1 cellular context compared by ENCODE assay signal in genomic region chr6:166624275-166624674, GRCh38.
TF ChIP-seq lines count a peak whose summit lies in the region.

No MANE protein-coding gene starts in this region.

TF ChIP-seq in IMR-90, 13 proteins besides CTCF, POLR2A, EP300 and RAD21 (continued from another document):
- TF ChIP-seq ELK1 (IDR thresholded peaks at IDR 0.05; ENCODE audit: borderline replicate concordance, low read depth, low read length) (no peak), RFX5 (IDR thresholded peaks at IDR 0.05; ENCODE audit: low read depth, low read length) (no peak), CHD1 (IDR thresholded peaks at IDR 0.05; ENCODE audit: low read depth, low read length) (no peak), FOS (IDR thresholded peaks at IDR 0.05; ENCODE audit: low read depth, low read length) (no peak), MAZ (IDR thresholded peaks at IDR 0.05; ENCODE audit: borderline replicate concordance, low read depth, low read length) (no peak), NFE2L2 (IDR thresholded peaks at IDR 0.05; ENCODE audit: low read depth, low read length) (no peak), BHLHE40 (IDR thresholded peaks at IDR 0.05; ENCODE audit: low read depth, low read length) (no peak), CEBPB (IDR thresholded peaks at IDR 0.05; ENCODE audit: low read depth, low read length) (no peak), RCOR1 (IDR thresholded peaks at IDR 0.05; ENCODE audit: insufficient replicate concordance, low read length) (no peak), MXI1 (IDR thresholded peaks at IDR 0.05; ENCODE audit: borderline replicate concordance, low read depth, low read length) (no peak), MAFK (IDR thresholded peaks at IDR 0.05; ENCODE audit: low read depth, low read length) (no peak)
